ENCODE assay signal across 13 cellular contexts in the genomic region with DNA sequence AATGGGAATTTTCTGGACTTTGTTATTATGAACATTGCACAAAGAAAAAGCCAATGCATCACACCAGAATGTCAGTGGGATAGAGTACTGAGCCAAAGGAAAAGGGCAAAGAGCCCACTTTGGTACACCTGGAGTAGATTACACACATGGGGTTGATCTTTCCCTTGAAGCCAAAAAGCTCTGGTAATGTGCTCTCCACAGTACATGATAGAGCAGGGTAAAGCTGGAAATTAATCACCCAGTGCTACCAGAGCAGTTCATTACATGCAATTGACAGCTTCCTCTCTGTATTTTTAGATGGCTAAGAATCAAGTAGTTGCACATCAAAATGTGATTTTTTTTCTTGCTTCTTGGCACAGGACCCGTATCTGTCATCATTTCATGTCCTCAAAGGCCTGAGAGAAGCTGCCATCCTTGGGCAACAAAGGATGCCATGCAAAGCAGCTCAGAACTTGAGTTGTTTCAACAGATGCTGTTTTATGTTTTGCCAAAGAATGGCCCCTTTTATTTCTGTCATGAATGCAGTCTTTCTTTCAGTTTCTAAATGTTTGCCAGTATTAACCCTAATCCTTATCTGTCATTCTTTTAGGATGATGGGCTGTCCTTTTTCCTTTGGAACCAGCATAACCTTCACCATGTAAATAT.
DNase-seq lines count a peak whose midpoint lies in the region; ATAC-seq, FAIRE-seq and TF ChIP-seq lines count a peak whose summit lies in the region.
"Had no signal": no experiment of that assay in that cellular context is flagged by ENCODE, and none has a peak within 500 bp of the region (broad histone marks: within the 10 kb centered on the region; RNA-seq: fewer than 3 reads in every experiment).

No MANE protein-coding gene starts in this region.

- intact Hi-C loops in activated CD4-positive, alpha-beta T cell treated with anti-CD3 and anti-CD28 coated beads, Interleukin-2, amount 10 ng/mL, durations not matched to agents 24 days and 14 days (cut with micrococcal nuclease), result no loop called here

- H3K9ac ChIP-seq in endodermal cell (ENCODE audit: extremely low read depth, low read length, poor library complexity, severe bottlenecking), result no peak overlapping the region

- peak; percentile 41 for DNase-seq in bronchial epithelial cell (ENCODE audit: low read depth)
- DNase-seq in occipital lobe (lab: John Stamatoyannopoulos, UW), result peak; percentile 14
- no peak for DNase-seq in activated CD4-positive, alpha-beta T cell treated with anti-CD3 and anti-CD28 coated beads, Interleukin-2, amount 10 ng/mL, durations not matched to agents 24 days and 14 days
- no peak for DNase-seq in endodermal cell
- DNase-seq in NCI-H2196 (lab: John Stamatoyannopoulos, UW; ENCODE audit: unreplicated experiment), result no peak
- DNase-seq: PC-3; stimulated activated CD4-positive, alpha-beta T cell treated with anti-CD3 and anti-CD28 coated beads, Interleukin-12 subunit alpha, Interleukin-12 subunit beta, amount 100 ng/mL, for 4 hours had no signal

- 85 to 100% methylated on average over 1 of the region's 1 CpG for WGBS in endodermal cell (ENCODE audit: insufficient coverage in 1 of 2, insufficient read length in 1 of 2), 2 experiments

- no peaks in the 10 kb centered on the region for H3K9me3 ChIP-seq in endodermal cell (ENCODE audit: control insufficient read depth, low read length)
- H3K9me3 ChIP-seq: esophagus muscularis mucosa had no signal

- peaks cover under 1% of the 10 kb centered on the region for H3K9me3 Mint-ChIP-seq in activated CD4-positive, alpha-beta T cell treated with anti-CD3 and anti-CD28 coated beads, Interleukin-2, amount 10 ng/mL, durations not matched to agents 24 days and 14 days
- H3K9me3 Mint-ChIP-seq in endodermal cell, result no peaks in the 10 kb centered on the region

- no peaks in the 10 kb centered on the region for H3K27me3 Mint-ChIP-seq in activated CD4-positive, alpha-beta T cell treated with anti-CD3 and anti-CD28 coated beads, Interleukin-2, amount 10 ng/mL, durations not matched to agents 24 days and 14 days
- no peaks in the 10 kb centered on the region for H3K27me3 Mint-ChIP-seq in endodermal cell (ENCODE audit: insufficient read depth)

- no peaks in the 10 kb centered on the region for H3K4me1 Mint-ChIP-seq in activated CD4-positive, alpha-beta T cell treated with anti-CD3 and anti-CD28 coated beads, Interleukin-2, amount 10 ng/mL, durations not matched to agents 24 days and 14 days
- H3K4me1 Mint-ChIP-seq in endodermal cell, result peaks cover 9% of the 10 kb centered on the region
- H3K4me1 Mint-ChIP-seq: stimulated activated effector memory CD8-positive, alpha-beta T cell treated with anti-CD3 and anti-CD28 coated beads, Interleukin-12 subunit alpha, Interleukin-12 subunit beta, amount 100 ng/mL, for 72 hours had no signal

- H3K36me3 ChIP-seq in bronchial epithelial cell (ENCODE audit: control insufficient read depth, insufficient read depth, low read length) (no peaks in the 10 kb centered on the region), endodermal cell (ENCODE audit: control insufficient read depth, insufficient read depth, low read length) (no peaks in the 10 kb centered on the region)
- H3K36me3 ChIP-seq: esophagus muscularis mucosa had no signal

- no peak overlapping the region for H3K4me3 Mint-ChIP-seq in activated CD4-positive, alpha-beta T cell treated with anti-CD3 and anti-CD28 coated beads, Interleukin-2, amount 10 ng/mL, durations not matched to agents 24 days and 14 days
- H3K4me3 Mint-ChIP-seq in endodermal cell, result no peak overlapping the region
- H3K4me3 Mint-ChIP-seq: stimulated activated effector memory CD8-positive, alpha-beta T cell treated with anti-CD3 and anti-CD28 coated beads, Interleukin-12 subunit alpha, Interleukin-12 subunit beta, amount 100 ng/mL, for 72 hours had no signal

- TF ChIP-seq CTCF in bronchial epithelial cell (IDR thresholded peaks at IDR 0.05; ENCODE audit: insufficient read depth, low read length, severe bottlenecking) (no peak), endodermal cell (conservative IDR thresholded peaks at IDR 0.05) (no peak)

- ATAC-seq in GM18861 (IDR thresholded peaks at IDR 0.05; ENCODE audit: unreplicated experiment) (peak; percentile 44), HG03342 (IDR thresholded peaks at IDR 0.05; ENCODE audit: unreplicated experiment) (peak; percentile 46), HG02840 (IDR thresholded peaks at IDR 0.05; ENCODE audit: low FRiP score, unreplicated experiment) (no peak)
- ATAC-seq: PC-3; stimulated activated effector memory CD8-positive, alpha-beta T cell treated with anti-CD3 and anti-CD28 coated beads, Interleukin-12 subunit alpha, Interleukin-12 subunit beta, amount 100 ng/mL, for 72 hours had no signal

- H3K4me3 ChIP-seq in bronchial epithelial cell (ENCODE audit: low read depth, low read length), result no peak overlapping the region
- no peak overlapping the region for H3K4me3 ChIP-seq in endodermal cell (ENCODE audit: low read length)
- H3K4me3 ChIP-seq: esophagus muscularis mucosa, lung had no signal

- H3K27ac ChIP-seq in endodermal cell (ENCODE audit: low read depth, low read length), result no peak overlapping the region
- H3K27ac ChIP-seq: esophagus muscularis mucosa had no signal

- FAIRE-seq in bronchial epithelial cell (lab: Jason Lieb, UNC), result no peak

- H3K27ac Mint-ChIP-seq in activated CD4-positive, alpha-beta T cell treated with anti-CD3 and anti-CD28 coated beads, Interleukin-2, amount 10 ng/mL, durations not matched to agents 24 days and 14 days, result no peak overlapping the region
- H3K27ac Mint-ChIP-seq in endodermal cell, result no peak overlapping the region
- H3K27ac Mint-ChIP-seq: stimulated activated effector memory CD8-positive, alpha-beta T cell treated with anti-CD3 and anti-CD28 coated beads, Interleukin-12 subunit alpha, Interleukin-12 subunit beta, amount 100 ng/mL, for 72 hours had no signal

- H3K36me3 Mint-ChIP-seq in activated CD4-positive, alpha-beta T cell treated with anti-CD3 and anti-CD28 coated beads, Interleukin-2, amount 10 ng/mL, durations not matched to agents 24 days and 14 days (ENCODE audit: low read depth), result no peaks in the 10 kb centered on the region
- no peaks in the 10 kb centered on the region for H3K36me3 Mint-ChIP-seq in endodermal cell (ENCODE audit: low read depth)
- H3K36me3 Mint-ChIP-seq: stimulated activated effector memory CD8-positive, alpha-beta T cell treated with anti-CD3 and anti-CD28 coated beads, Interleukin-12 subunit alpha, Interleukin-12 subunit beta, amount 100 ng/mL, for 72 hours had no signal

- no peaks in the 10 kb centered on the region for H3K27me3 ChIP-seq in bronchial epithelial cell (ENCODE audit: control insufficient read depth, insufficient read depth, low read length)
- peaks cover 17% of the 10 kb centered on the region for H3K27me3 ChIP-seq in endodermal cell (ENCODE audit: control insufficient read depth, insufficient read depth, low read length, poor library complexity, severe bottlenecking)
- H3K27me3 ChIP-seq: esophagus muscularis mucosa had no signal

- H3K4me1 ChIP-seq in endodermal cell (ENCODE audit: control insufficient read depth, insufficient read depth, low read length), result no peaks in the 10 kb centered on the region

Comparison
In these comparisons a context has a peak if more than half of its experiments do, and no peak if none do; other contexts are left out.
1. DNase-seq: peak in bronchial epithelial cell (single experiment) and occipital lobe (single experiment); none in activated CD4-positive, alpha-beta T cell treated with anti-CD3 and anti-CD28 coated beads, Interleukin-2, amount 10 ng/mL, durations not matched to agents 24 days and 14 days (single experiment), endodermal cell (single experiment) and NCI-H2196 (single experiment).